ENCODE assay signal across 21 cellular contexts in the genomic region with DNA sequence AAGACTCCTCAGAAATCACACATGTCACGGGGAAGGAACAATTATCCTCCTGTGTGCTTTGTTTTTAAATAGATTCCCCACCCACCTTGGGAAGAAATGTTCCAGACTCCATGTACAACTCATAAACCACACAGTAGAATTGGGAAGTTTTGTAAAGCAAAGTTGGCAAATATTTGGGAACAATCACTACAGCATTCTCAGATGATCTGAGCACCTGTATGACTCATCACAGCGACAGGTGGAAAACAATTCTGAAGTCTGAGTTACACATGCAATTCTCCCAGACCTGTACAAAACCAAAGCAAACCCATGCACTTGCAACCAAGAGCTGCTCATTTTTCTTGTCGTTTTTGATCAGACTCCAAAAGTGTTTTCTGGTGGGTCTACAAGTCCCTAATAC. TPM values are rescaled to one million over a fixed set of nuclear protein-coding genes. Genes with fewer than 3 reads are reported as not detected.
A peak's percentile ranks its signal among the peaks of the same experiment; 100 is the strongest.
DNase-seq lines count a peak whose midpoint lies in the region; ATAC-seq and TF ChIP-seq lines count a peak whose summit lies in the region.
"Had no signal": no experiment of that assay in that cellular context is flagged by ENCODE, and none has a peak within 500 bp of the region (broad histone marks: within the 10 kb centered on the region; RNA-seq: fewer than 3 reads in every experiment).

No MANE protein-coding gene starts in this region.

- no peak for TF ChIP-seq EP300 in tibial nerve (IDR thresholded peaks at IDR 0.05)

- no peak for ATAC-seq in GM19452 (IDR thresholded peaks at IDR 0.05; ENCODE audit: unreplicated experiment)
- no peak for ATAC-seq in GM21825 (IDR thresholded peaks at IDR 0.05; ENCODE audit: unreplicated experiment)
- ATAC-seq: activated T-cell treated with anti-CD3 and anti-CD28 coated beads, Interleukin-2, amount 50 U/mL, for 4 hours; naive thymus-derived CD8-positive, alpha-beta T cell; stimulated activated effector memory CD8-positive, alpha-beta T cell treated with anti-CD3 and anti-CD28 coated beads, Interleukin-12 subunit alpha, Interleukin-12 subunit beta, amount 100 ng/mL, for 72 hours had no signal

- TF ChIP-seq CTCF in tibial nerve (IDR thresholded peaks at IDR 0.05), result no peak

- H3K9me3 ChIP-seq in tibial nerve, result no peaks in the 10 kb centered on the region
- H3K9me3 ChIP-seq: pancreas, testis had no signal

- H3K4me3 ChIP-seq in tibial nerve, result no peak overlapping the region
- H3K4me3 ChIP-seq: dorsolateral prefrontal cortex, pancreas, testis had no signal

- H3K36me3 ChIP-seq in tibial nerve, result no peaks in the 10 kb centered on the region
- H3K36me3 ChIP-seq: pancreas had no signal

- no peak for TF ChIP-seq POLR2A in tibial nerve (IDR thresholded peaks at IDR 0.05)

- no peak overlapping the region for H3K27ac ChIP-seq in tibial nerve
- H3K27ac ChIP-seq: pancreas, testis had no signal

- DNase-seq in NCI-H2196 (lab: John Stamatoyannopoulos, UW; ENCODE audit: unreplicated experiment) (peak; percentile 3), NCI-H2196 treated with DMSO at 0.1 percent for 48 hours (lab: John Stamatoyannopoulos, UW; ENCODE audit: unreplicated experiment) (no peak), DMS53 treated with DMSO at 0.1 percent for 48 hours (lab: John Stamatoyannopoulos, UW; ENCODE audit: unreplicated experiment) (peak; percentile 62), NCI-H748 treated with DMSO at 0.1 percent for 48 hours (lab: John Stamatoyannopoulos, UW) (peak; percentile 58), inferior parietal cortex (ENCODE audit: extremely low spot score) (peak; percentile 3), tibial nerve (ENCODE audit: low spot score in 2 of 2) (no peak)
- DNase-seq: activated CD8-positive, alpha-beta memory T cell treated with anti-CD3 and anti-CD28 coated beads for 24 hours; activated naive CD4-positive, alpha-beta T cell treated with Interleukin-2 at 50 U/mL for 16 hours; activated T-cell treated with anti-CD3 and anti-CD28 coated beads, Interleukin-2, amount 50 U/mL, for 4 hours; central memory CD4-positive, alpha-beta T cell; foreskin fibroblast; kidney glomerular epithelial cell; naive thymus-derived CD8-positive, alpha-beta T cell; NCI-H446; pancreas; testis had no signal

- no peaks in the 10 kb centered on the region for H3K4me1 ChIP-seq in tibial nerve
- H3K4me1 ChIP-seq: pancreas had no signal

- H3K27me3 ChIP-seq in tibial nerve, result peaks cover 0 to 4% of the 10 kb centered on the region in 2 donors
- H3K27me3 ChIP-seq: dorsolateral prefrontal cortex, pancreas, testis had no signal

- WGBS in tibial nerve, 2 donors, result 66 to 67% methylated on average over 3 of the region's 3 CpGs

RNA-seq across cellular contexts. Expression of a gene that starts 14.4 kb away (rescaled TPM):
- total RNA-seq in tibial nerve, result 1 to 10 TPM in 1 of 4 donors, under 1 TPM in 3; 0.20 to 1.0 (median 0.26) TPM
- total RNA-seq: epithelial cell of proximal tubule had no signal

Comparison
In these comparisons a context has a peak if more than half of its experiments do, and no peak if none do; other contexts are left out.
1. DNase-seq: peak in NCI-H2196 (single experiment), DMS53 treated with DMSO at 0.1 percent for 48 hours (single experiment), NCI-H748 treated with DMSO at 0.1 percent for 48 hours (single experiment) and inferior parietal cortex (single experiment); none in NCI-H2196 treated with DMSO at 0.1 percent for 48 hours (single experiment) and tibial nerve (0 of 2).